11 cellular contexts compared by ENCODE assay signal in the genomic region with DNA sequence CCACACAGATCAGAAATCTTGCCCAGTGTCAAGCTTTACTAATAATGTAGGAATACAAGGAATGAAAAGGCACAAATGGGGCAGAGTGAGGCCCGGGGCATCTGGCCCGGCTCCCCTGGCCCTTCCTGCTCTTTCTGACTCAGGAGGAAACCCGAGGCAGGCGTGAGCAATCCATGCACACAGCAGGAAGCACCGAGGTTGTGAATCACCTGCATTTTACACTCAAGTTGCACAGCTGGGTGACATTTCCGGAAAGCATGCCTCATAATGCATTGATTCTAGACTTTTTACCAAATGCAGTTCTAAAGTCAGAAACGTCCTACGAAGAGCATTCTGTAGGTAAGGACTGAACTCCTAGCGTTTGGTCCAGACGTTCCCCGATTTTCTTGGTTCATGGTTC. TPM values are rescaled to one million over a fixed set of nuclear protein-coding genes. Genes with fewer than 3 reads are reported as not detected.
DNase-seq lines count a peak whose midpoint lies in the region; ATAC-seq and TF ChIP-seq lines count a peak whose summit lies in the region.
"Had no signal": no experiment of that assay in that cellular context is flagged by ENCODE, and none has a peak within 500 bp of the region (broad histone marks: within the 10 kb centered on the region; RNA-seq: fewer than 3 reads in every experiment).

No MANE protein-coding gene starts in this region.

- TF ChIP-seq CTCF in cardiac fibroblast (IDR thresholded peaks at IDR 0.05; ENCODE audit: low read depth, low read length) (no peak), adrenal gland (IDR thresholded peaks at IDR 0.05) (no peak)

- H2BK15ac ChIP-seq in mesendoderm (replicated peaks; ENCODE audit: low read depth): no peak overlapping the region

- no peak overlapping the region for H4K5ac ChIP-seq in mesendoderm (ENCODE audit: low read length)

- no peaks in the 10 kb centered on the region for H3K36me3 ChIP-seq in mesendoderm (ENCODE audit: control insufficient read depth, insufficient read depth, low read length)
- H3K36me3 ChIP-seq in adrenal gland (replicated peaks in 1 of 2): no peaks in the 10 kb centered on the region
- H3K36me3 ChIP-seq: neutrophil had no signal

- no peak overlapping the region for H3K4me3 ChIP-seq in cardiac fibroblast (replicated peaks in 1 of 2; ENCODE audit: low read depth in 2 of 2, low read length in 2 of 2)
- H3K4me3 ChIP-seq in mesendoderm (ENCODE audit: low read length): no peak overlapping the region
- H3K4me3 ChIP-seq in adrenal gland: no peak overlapping the region
- H3K4me3 ChIP-seq: tibial artery had no signal

- H3K4me2 ChIP-seq in mesendoderm (ENCODE audit: low read length): no peak overlapping the region

- no peak overlapping the region for H2BK5ac ChIP-seq in mesendoderm (ENCODE audit: low read length)

- ATAC-seq in HG03280 (IDR thresholded peaks at IDR 0.05; ENCODE audit: unreplicated experiment): no peak
- ATAC-seq: T-cell had no signal

- WGBS in mesendoderm (ENCODE audit: extremely low coverage, insufficient coverage, low lambda C conversion rate): no CpG with 5 or more reads among the region's 11 CpGs
- 75 to 81% (median 78%) methylated on average over 11 of the region's 11 CpGs for WGBS in adrenal gland, 4 donors

- peaks cover 2% of the 10 kb centered on the region for H3K4me1 ChIP-seq in mesendoderm (ENCODE audit: control insufficient read depth, low read depth, low read length)
- no peaks in the 10 kb centered on the region for H3K4me1 ChIP-seq in adrenal gland (replicated peaks in 1 of 2)
- H3K4me1 ChIP-seq: tibial artery had no signal

- H3K9ac ChIP-seq in mesendoderm (ENCODE audit: low read length): no peak overlapping the region

- no peaks in the 10 kb centered on the region for H3K9me3 ChIP-seq in adrenal gland (replicated peaks in 1 of 3)
- H3K9me3 ChIP-seq: neutrophil, tibial artery had no signal

- H3K79me2 ChIP-seq in mesendoderm (ENCODE audit: control insufficient read depth, insufficient read depth, low read length): no peaks in the 10 kb centered on the region

- H3K18ac ChIP-seq in mesendoderm (ENCODE audit: low read length): no peak overlapping the region

- intact Hi-C loops in adrenal gland (cut with DNase I): no loop called here

- no peaks in the 10 kb centered on the region for H3K27me3 ChIP-seq in mesendoderm (ENCODE audit: insufficient read depth, low read length, poor library complexity)
- H3K27me3 ChIP-seq in adrenal gland: no peaks in the 10 kb centered on the region
- H3K27me3 ChIP-seq: neutrophil, tibial artery had no signal

- H3K4ac ChIP-seq in mesendoderm (ENCODE audit: low read depth, low read length): no peak overlapping the region

- no peak overlapping the region for H2AK5ac ChIP-seq in mesendoderm (ENCODE audit: low read length)

- H3K27ac ChIP-seq in mesendoderm (ENCODE audit: low read depth, low read length) (peak overlapping the region; percentile 22), adrenal gland (no peak overlapping the region)
- H3K27ac ChIP-seq: neutrophil, tibial artery had no signal

- no peak overlapping the region for H4K8ac ChIP-seq in mesendoderm (ENCODE audit: low read depth, low read length)

- DNase-seq in DMS53 treated with DMSO at 0.1 percent for 48 hours (lab: John Stamatoyannopoulos, UW; ENCODE audit: unreplicated experiment) (peak; percentile 41), LHCN-M2 (ENCODE audit: low read depth) (peak; percentile 90), cardiac fibroblast (ENCODE audit: low read depth in 2 of 2) (peak; percentile 69 to 94), mesendoderm (peak; percentile 82), NCI-H82 (lab: John Stamatoyannopoulos, UW) (no peak), Ammon's horn (ENCODE audit: low spot score) (no peak), adrenal gland (no peak)
- DNase-seq: T-cell, tibial artery had no signal

- no peak overlapping the region for H2BK120ac ChIP-seq in mesendoderm (ENCODE audit: low read depth, low read length)

- no peak overlapping the region for H3K23ac ChIP-seq in mesendoderm (ENCODE audit: low read length)

- no peak for TF ChIP-seq POLR2A in adrenal gland (IDR thresholded peaks at IDR 0.05)

- H3K56ac ChIP-seq in mesendoderm (ENCODE audit: low read length): no peak overlapping the region

- H3K79me1 ChIP-seq in mesendoderm (ENCODE audit: low read length): no peaks in the 10 kb centered on the region

RNA-seq across cellular contexts. Expression of gene PRIMPOL, which starts 38.9 kb away (rescaled TPM):
- total RNA-seq in LHCN-M2 (2014; rRNA removed) (20.6 and 29.0 TPM in 2 replicates), adrenal gland (10 to 100 TPM in 5 of 8 donors, 1 to 10 TPM in 3; 7.5 to 24.5 (median 12.3) TPM)
- 5.7 TPM for polyA plus RNA-seq in LHCN-M2 (2012)
- 3.7 TPM for polyA plus RNA-seq in mesendoderm (2013, experiment 1 of 2)
- 3.7 TPM for polyA plus RNA-seq in mesendoderm (2013, experiment 2 of 2)
- polyA plus RNA-seq in adrenal gland: 10 to 100 TPM in 2 of 3 donors, 1 to 10 TPM in 1; 9.6 to 66.2 (median 38.1) TPM

RNA-seq across cellular contexts. Expression of gene CASP3, which starts 39.2 kb away (rescaled TPM):
- 50.2 and 52.2 TPM in 2 replicates for total RNA-seq in LHCN-M2 (2014; rRNA removed)
- polyA plus RNA-seq in LHCN-M2 (2012): 14.1 TPM
- polyA plus RNA-seq in mesendoderm (2013, experiment 1 of 2): 130 TPM
- 135 TPM for polyA plus RNA-seq in mesendoderm (2013, experiment 2 of 2)
- total RNA-seq in adrenal gland: 10 to 100 TPM; 11.2 to 25.6 (median 19.4) TPM
- 10 to 100 TPM in 1 of 3 donors, 1 to 10 TPM in 2; 8.5 to 25.3 (median 10.0) TPM for polyA plus RNA-seq in adrenal gland

RNA-seq across cellular contexts. Expression of gene CENPU, which starts 45.4 kb away (rescaled TPM):
- 73.7 and 85.5 TPM in 2 replicates for total RNA-seq in LHCN-M2 (2014; rRNA removed)
- polyA plus RNA-seq in LHCN-M2 (2012): 15.5 TPM
- polyA plus RNA-seq in mesendoderm (2013, experiment 1 of 2): 103 TPM
- 103 TPM for polyA plus RNA-seq in mesendoderm (2013, experiment 2 of 2)
- 1 to 10 TPM in 7 of 8 donors, under 1 TPM in 1; 0.97 to 4.1 (median 1.9) TPM for total RNA-seq in adrenal gland
- polyA plus RNA-seq in adrenal gland: 1 to 10 TPM; 2.7 to 5.2 (median 4.1) TPM

Comparison
In these comparisons a context has a peak if more than half of its experiments do, and no peak if none do; other contexts are left out.
1. DNase-seq: peak in DMS53 treated with DMSO at 0.1 percent for 48 hours (single experiment), LHCN-M2 (single experiment), cardiac fibroblast (2 of 2) and mesendoderm (single experiment); none in NCI-H82 (single experiment), Ammon's horn (single experiment) and adrenal gland (0 of 7).
2. RNA of gene CENPU, which starts 45.4 kb away (total RNA-seq): 73.7 to 85.5 TPM in LHCN-M2; 0.97 to 4.1 TPM in adrenal gland; every median in the first group is over 10 times any median in the second.